ENCODE assay signal across 21 cellular contexts in the genomic region with DNA sequence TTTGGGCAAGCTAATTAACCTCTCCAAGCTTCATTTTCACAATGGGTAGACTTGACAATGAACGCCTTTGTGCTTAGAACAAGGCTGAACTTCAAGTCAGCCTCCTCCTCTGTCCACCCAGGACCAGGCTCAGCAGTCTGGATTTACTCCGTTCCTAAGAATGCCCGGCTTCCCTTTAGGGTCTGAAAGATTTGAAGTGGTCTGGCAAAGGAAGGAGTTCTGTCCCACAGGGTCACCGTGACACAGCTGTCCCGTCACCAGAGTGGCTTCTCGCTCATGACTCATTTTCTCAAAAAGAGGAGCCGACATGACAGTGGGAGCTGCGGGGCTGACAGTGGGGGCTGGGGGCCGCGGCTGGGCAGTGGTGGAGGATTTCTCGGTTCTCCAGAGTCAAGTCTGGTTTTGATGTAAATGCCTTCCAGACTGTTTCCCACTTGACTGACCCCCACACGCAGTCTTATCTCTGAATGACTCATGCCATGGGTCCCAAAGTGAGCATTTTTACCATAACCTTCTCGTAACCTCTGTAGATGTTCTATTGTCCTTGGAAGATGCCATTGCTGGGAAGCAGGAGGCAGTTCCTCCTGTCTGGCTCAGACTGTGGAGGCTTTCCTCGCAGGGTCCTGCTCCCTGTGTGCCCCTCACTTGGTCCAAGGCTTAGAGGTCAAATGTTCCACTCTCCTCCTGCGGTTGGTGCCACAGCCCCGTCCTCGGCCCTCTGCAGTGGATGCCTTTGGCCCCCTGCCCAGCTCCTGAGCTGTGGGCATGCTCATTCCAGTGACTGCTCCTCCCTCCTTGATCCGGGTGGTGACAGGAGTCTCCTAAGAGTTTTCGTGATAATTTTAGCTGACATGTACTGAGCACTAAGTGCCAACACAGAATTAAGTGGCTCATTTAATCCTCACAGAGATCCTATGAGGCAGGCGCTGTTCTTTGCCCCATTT.
A peak's percentile ranks its signal among the peaks of the same experiment; 100 is the strongest.
DNase-seq lines count a peak whose midpoint lies in the region; ATAC-seq and TF ChIP-seq lines count a peak whose summit lies in the region.
"Had no signal": no experiment of that assay in that cellular context is flagged by ENCODE, and none has a peak within 500 bp of the region (broad histone marks: within the 10 kb centered on the region; RNA-seq: fewer than 3 reads in every experiment).

No MANE protein-coding gene starts in this region.

- peak overlapping the region; percentile 79 for H3K27ac Mint-ChIP-seq in chondrocyte (ENCODE audit: unreplicated experiment)
- no peak overlapping the region for H3K27ac Mint-ChIP-seq in stimulated activated memory B cell treated with anti-CD40 and anti-IgM and Interleukin-4, amounts not matched to agents 10 μg/mL and 1 μg/mL and 100 μg/mL, for 72 hours
- no peak overlapping the region for H3K27ac Mint-ChIP-seq in activated CD4-positive, alpha-beta memory T cell treated with anti-CD3 and anti-CD28 coated beads for 36 hours
- H3K27ac Mint-ChIP-seq: activated CD4-positive, alpha-beta T cell treated with anti-CD3 and anti-CD28 coated beads, Interleukin-2, amount 10 ng/mL, durations not matched to agents 24 days and 14 days; activated naive CD4-positive, alpha-beta T cell treated with anti-CD3 and anti-CD28 coated beads, Interleukin-2, amount 50 U/mL, for 72 hours; CD8-positive, alpha-beta T cell; naive B cell; stimulated activated naive B cell treated with anti-CD40 and anti-IgM and Interleukin-4, amounts not matched to agents 10 μg/mL and 1 μg/mL and 100 μg/mL, for 72 hours had no signal

- H3K4me3 Mint-ChIP-seq in chondrocyte (ENCODE audit: unreplicated experiment), result no peak overlapping the region
- H3K4me3 Mint-ChIP-seq in stimulated activated memory B cell treated with anti-CD40 and anti-IgM and Interleukin-4, amounts not matched to agents 10 μg/mL and 1 μg/mL and 100 μg/mL, for 72 hours, result no peak overlapping the region
- no peak overlapping the region for H3K4me3 Mint-ChIP-seq in activated CD4-positive, alpha-beta memory T cell treated with anti-CD3 and anti-CD28 coated beads for 36 hours
- H3K4me3 Mint-ChIP-seq: activated CD4-positive, alpha-beta T cell treated with anti-CD3 and anti-CD28 coated beads, Interleukin-2, amount 10 ng/mL, durations not matched to agents 24 days and 14 days; CD8-positive, alpha-beta T cell; stimulated activated naive B cell treated with anti-CD40 and anti-IgM and Interleukin-4, amounts not matched to agents 10 μg/mL and 1 μg/mL and 100 μg/mL, for 72 hours had no signal

- no peaks in the 10 kb centered on the region for H3K9me3 ChIP-seq in right atrium auricular region
- H3K9me3 ChIP-seq in upper lobe of right lung, result no peaks in the 10 kb centered on the region
- H3K9me3 ChIP-seq: body of pancreas, lower lobe of right lung, ovary had no signal

- TF ChIP-seq CTCF in chondrocyte (IDR thresholded peaks at IDR 0.05), result no peak
- no peak for TF ChIP-seq CTCF in right atrium auricular region (IDR thresholded peaks at IDR 0.05)
- no peak for TF ChIP-seq CTCF in upper lobe of right lung (IDR thresholded peaks at IDR 0.05)

- H3K9me3 Mint-ChIP-seq in chondrocyte (ENCODE audit: low read depth), result no peaks in the 10 kb centered on the region
- peaks cover 5% of the 10 kb centered on the region for H3K9me3 Mint-ChIP-seq in stimulated activated memory B cell treated with anti-CD40 and anti-IgM and Interleukin-4, amounts not matched to agents 10 μg/mL and 1 μg/mL and 100 μg/mL, for 72 hours
- H3K9me3 Mint-ChIP-seq in activated CD4-positive, alpha-beta memory T cell treated with anti-CD3 and anti-CD28 coated beads for 36 hours, result peaks cover 2% of the 10 kb centered on the region
- H3K9me3 Mint-ChIP-seq: activated CD4-positive, alpha-beta T cell treated with anti-CD3 and anti-CD28 coated beads, Interleukin-2, amount 10 ng/mL, durations not matched to agents 24 days and 14 days; CD8-positive, alpha-beta T cell had no signal

- H3K4me3 ChIP-seq in right atrium auricular region, result no peak overlapping the region
- no peak overlapping the region for H3K4me3 ChIP-seq in upper lobe of right lung
- H3K4me3 ChIP-seq: body of pancreas, hepatocyte, lower lobe of right lung, ovary had no signal

- H3K36me3 ChIP-seq in right atrium auricular region (no peaks in the 10 kb centered on the region), upper lobe of right lung (no peaks in the 10 kb centered on the region)
- H3K36me3 ChIP-seq: lower lobe of right lung, ovary had no signal

- H3K36me3 Mint-ChIP-seq in chondrocyte (ENCODE audit: low read depth), result no peaks in the 10 kb centered on the region
- no peaks in the 10 kb centered on the region for H3K36me3 Mint-ChIP-seq in stimulated activated memory B cell treated with anti-CD40 and anti-IgM and Interleukin-4, amounts not matched to agents 10 μg/mL and 1 μg/mL and 100 μg/mL, for 72 hours
- no peaks in the 10 kb centered on the region for H3K36me3 Mint-ChIP-seq in activated CD4-positive, alpha-beta memory T cell treated with anti-CD3 and anti-CD28 coated beads for 36 hours
- H3K36me3 Mint-ChIP-seq: activated naive CD4-positive, alpha-beta T cell treated with anti-CD3 and anti-CD28 coated beads, Interleukin-2, amount 50 U/mL, for 72 hours; CD8-positive, alpha-beta T cell had no signal

- DNase-seq in HS-27A (ENCODE audit: low read depth), result peak; percentile 38
- DNase-seq in chondrocyte (ENCODE audit: low spot score), result no peak
- peak; percentile 56 for DNase-seq in right atrium auricular region (ENCODE audit: low spot score)
- DNase-seq in GDM1 (lab: John Stamatoyannopoulos, UW), result no peak
- DNase-seq in effector CD8-positive, alpha-beta T cell (lab: John Stamatoyannopoulos, UW), result no peak
- no peak for DNase-seq in activated CD4-positive, alpha-beta memory T cell treated with anti-CD3 and anti-CD28 coated beads for 36 hours
- DNase-seq in upper lobe of right lung, result no peak
- DNase-seq: activated CD4-positive, alpha-beta T cell treated with anti-CD3 and anti-CD28 coated beads, Interleukin-2, amount 10 ng/mL, durations not matched to agents 24 days and 14 days; body of pancreas; CD8-positive, alpha-beta T cell; DMS53; HCEC 1CT; lower lobe of right lung; naive B cell; NCI-H2107; NCI-H524; ovary; stimulated activated naive B cell treated with anti-CD40 and anti-IgM and Interleukin-4, amounts not matched to agents 10 μg/mL and 1 μg/mL and 100 μg/mL, for 72 hours had no signal

- H3K4me1 Mint-ChIP-seq in chondrocyte (ENCODE audit: low read depth), result peaks cover 12% of the 10 kb centered on the region
- no peaks in the 10 kb centered on the region for H3K4me1 Mint-ChIP-seq in stimulated activated memory B cell treated with anti-CD40 and anti-IgM and Interleukin-4, amounts not matched to agents 10 μg/mL and 1 μg/mL and 100 μg/mL, for 72 hours
- H3K4me1 Mint-ChIP-seq in activated CD4-positive, alpha-beta memory T cell treated with anti-CD3 and anti-CD28 coated beads for 36 hours (ENCODE audit: low read depth), result no peaks in the 10 kb centered on the region
- H3K4me1 Mint-ChIP-seq: activated CD4-positive, alpha-beta T cell treated with anti-CD3 and anti-CD28 coated beads, Interleukin-2, amount 10 ng/mL, durations not matched to agents 24 days and 14 days; naive B cell; stimulated activated naive B cell treated with anti-CD40 and anti-IgM and Interleukin-4, amounts not matched to agents 10 μg/mL and 1 μg/mL and 100 μg/mL, for 72 hours had no signal

- H3K27ac ChIP-seq in right atrium auricular region, result no peak overlapping the region
- H3K27ac ChIP-seq in upper lobe of right lung, result no peak overlapping the region
- H3K27ac ChIP-seq: body of pancreas, hepatocyte, lower lobe of right lung, ovary had no signal

- ATAC-seq in stimulated activated memory B cell treated with anti-CD40 and anti-IgM and Interleukin-4, amounts not matched to agents 10 μg/mL and 1 μg/mL and 100 μg/mL, for 72 hours, result peak; percentile 18
- ATAC-seq in upper lobe of right lung, result no peak
- ATAC-seq: activated naive CD4-positive, alpha-beta T cell treated with anti-CD3 and anti-CD28 coated beads, Interleukin-2, amount 50 U/mL, for 72 hours; body of pancreas; CD8-positive, alpha-beta T cell; lower lobe of right lung had no signal

- POLR2A ChIA-PET in activated CD4-positive, alpha-beta memory T cell treated with anti-CD3 and anti-CD28 coated beads for 36 hours (lab: Charles Lee), result no interaction called here

- CTCF ChIA-PET in activated CD4-positive, alpha-beta memory T cell treated with anti-CD3 and anti-CD28 coated beads for 36 hours (lab: Charles Lee), result no interaction called here

- intact Hi-C loops in activated CD4-positive, alpha-beta memory T cell treated with anti-CD3 and anti-CD28 coated beads for 36 hours (cut with micrococcal nuclease), result no loop called here
- intact Hi-C loops in upper lobe of right lung (cut with DNase I), result no loop called here

- no peaks in the 10 kb centered on the region for H3K27me3 ChIP-seq in right atrium auricular region
- no peaks in the 10 kb centered on the region for H3K27me3 ChIP-seq in upper lobe of right lung
- H3K27me3 ChIP-seq: body of pancreas, hepatocyte, ovary had no signal

- no peaks in the 10 kb centered on the region for H3K27me3 Mint-ChIP-seq in chondrocyte (ENCODE audit: low read depth)
- H3K27me3 Mint-ChIP-seq in stimulated activated memory B cell treated with anti-CD40 and anti-IgM and Interleukin-4, amounts not matched to agents 10 μg/mL and 1 μg/mL and 100 μg/mL, for 72 hours, result peaks cover 40% of the 10 kb centered on the region
- peaks cover 5% of the 10 kb centered on the region for H3K27me3 Mint-ChIP-seq in activated CD4-positive, alpha-beta memory T cell treated with anti-CD3 and anti-CD28 coated beads for 36 hours

- H3K4me1 ChIP-seq in right atrium auricular region (peaks cover 0 to 8% of the 10 kb centered on the region in 2 donors), upper lobe of right lung (no peaks in the 10 kb centered on the region)
- H3K4me1 ChIP-seq: body of pancreas, lower lobe of right lung had no signal

Comparison
In these comparisons a context has a peak if more than half of its experiments do, and no peak if none do; other contexts are left out.
1. DNase-seq: peak in HS-27A (single experiment) and right atrium auricular region (single experiment); none in chondrocyte (single experiment), GDM1 (single experiment), effector CD8-positive, alpha-beta T cell (single experiment), activated CD4-positive, alpha-beta memory T cell treated with anti-CD3 and anti-CD28 coated beads for 36 hours (single experiment) and upper lobe of right lung (single experiment).